9 cellular contexts compared by ENCODE assay signal in the genomic region with DNA sequence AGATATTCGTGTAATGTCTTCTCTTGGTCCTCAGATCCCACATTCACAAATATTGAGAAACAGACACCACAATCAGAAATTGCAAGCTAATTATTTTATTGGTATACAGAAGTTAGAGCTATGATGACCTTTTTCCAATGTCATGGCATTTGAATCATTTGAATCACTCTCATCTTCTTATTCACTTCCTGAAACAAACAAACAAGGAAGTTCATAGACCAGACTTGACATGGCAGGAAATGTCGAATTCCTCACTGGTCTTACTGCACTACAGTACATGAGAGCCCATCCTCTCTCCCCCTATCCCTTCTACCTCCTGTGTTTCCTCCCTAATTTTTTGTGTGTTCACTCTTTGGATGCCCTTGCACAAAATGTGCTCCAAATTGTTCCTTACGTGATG. TPM values are rescaled to one million over a fixed set of nuclear protein-coding genes. Genes with fewer than 3 reads are reported as not detected.
"Had no signal": no experiment of that assay in that cellular context is flagged by ENCODE, and none has a peak within 500 bp of the region (broad histone marks: within the 10 kb centered on the region; RNA-seq: fewer than 3 reads in every experiment).

No MANE protein-coding gene starts in this region.

RNA-seq across cellular contexts. Expression of gene PRB2, which starts 3.9 kb away (rescaled TPM):
- total RNA-seq: activated B cell treated with CpG ODN at 0.5 μM for 24 hours; activated CD4-positive, alpha-beta T cell treated with anti-CD3 and anti-CD28 coated beads, Interleukin-2, amount 10 ng/mL, durations not matched to agents 24 days and 14 days; activated CD8-positive, alpha-beta memory T cell treated with anti-CD3 and anti-CD28 coated beads, Interleukin-2, amount 10 ng/mL, durations not matched to agents 7 days and 5 days; activated T-helper 1 cell treated with anti-CD3 and anti-CD28 coated beads, Interleukin-12 subunit alpha, Interleukin-12 subunit beta, Interleukin-2, Interleukin-4 antibody, amounts not matched to agents 30 ng/mL and 10 ng/mL and 1 ng/mL, durations not matched to agents 14 hours and 24 hours and 36 hours; aorta; breast epithelium; chondrocyte; PC-9; T-helper 17 cell had no signal
- polyA plus RNA-seq: aorta had no signal
